ENCODE assay signal across 2 cellular contexts in genomic region chr12:3308063-3308462, GRCh38.
TF ChIP-seq lines count a peak whose summit lies in the region.

No MANE protein-coding gene starts in this region.

TF ChIP-seq in IMR-90, 13 proteins besides CTCF, POLR2A, EP300 and RAD21:
- no peak for TF ChIP-seq SMC3 (IDR thresholded peaks at IDR 0.05; ENCODE audit: low read depth, low read length)
- no peak for TF ChIP-seq FOS (IDR thresholded peaks at IDR 0.05; ENCODE audit: low read depth, low read length)
- no peak for TF ChIP-seq USF2 (IDR thresholded peaks at IDR 0.05; ENCODE audit: low read depth, low read length)
- TF ChIP-seq ELK1 (IDR thresholded peaks at IDR 0.05; ENCODE audit: borderline replicate concordance, low read depth, low read length): no peak
- no peak for TF ChIP-seq MXI1 (IDR thresholded peaks at IDR 0.05; ENCODE audit: borderline replicate concordance, low read depth, low read length)
- TF ChIP-seq CEBPB (IDR thresholded peaks at IDR 0.05; ENCODE audit: low read depth, low read length): no peak
- TF ChIP-seq RCOR1 (IDR thresholded peaks at IDR 0.05; ENCODE audit: insufficient replicate concordance, low read length): no peak
- TF ChIP-seq MAFK (IDR thresholded peaks at IDR 0.05; ENCODE audit: low read depth, low read length): no peak
- TF ChIP-seq BHLHE40 (IDR thresholded peaks at IDR 0.05; ENCODE audit: low read depth, low read length): no peak
- no peak for TF ChIP-seq CHD1 (IDR thresholded peaks at IDR 0.05; ENCODE audit: low read depth, low read length)
- TF ChIP-seq NFE2L2 (IDR thresholded peaks at IDR 0.05; ENCODE audit: low read depth, low read length): no peak
- no peak for TF ChIP-seq RFX5 (IDR thresholded peaks at IDR 0.05; ENCODE audit: low read depth, low read length)
- TF ChIP-seq MAZ (IDR thresholded peaks at IDR 0.05; ENCODE audit: borderline replicate concordance, low read depth, low read length): no peak

TF ChIP-seq in K562, 482 proteins besides CTCF, POLR2A, EP300 and RAD21:
- no peak for TF ChIP-seq TEAD2 (tag; IDR thresholded peaks at IDR 0.05)
- TF ChIP-seq ZFP36 (IDR thresholded peaks at IDR 0.05; ENCODE audit: low read depth, low read length, partially characterized antibody): peak; percentile 82
- no peak for TF ChIP-seq ZNF24 (IDR thresholded peaks at IDR 0.05)
TF ChIP-seq in K562: peak in this region for 1.
